8 cellular contexts compared by ENCODE assay signal in genomic region chr5:110738503-110738811, GRCh38. TPM values are rescaled to one million over a fixed set of nuclear protein-coding genes. Genes with fewer than 3 reads are reported as not detected.
DNase-seq lines count a peak whose midpoint lies in the region; ATAC-seq and TF ChIP-seq lines count a peak whose summit lies in the region.

No MANE protein-coding gene starts in this region.

- H3K36me3 ChIP-seq in OCI-LY1 (ENCODE audit: insufficient read depth, low read length) (peaks cover 18% of the 10 kb centered on the region; the same call in 1 of the 2 replicates), endocrine pancreas (ENCODE audit: control insufficient read depth, insufficient read depth, low read length) (no peaks in the 10 kb centered on the region)

- no peaks in the 10 kb centered on the region for H3K27me3 ChIP-seq in OCI-LY1 (ENCODE audit: insufficient read depth, low read length)
- H3K27me3 ChIP-seq in endocrine pancreas (ENCODE audit: control insufficient read depth, insufficient read depth, low read length), result no peaks in the 10 kb centered on the region

- no peaks in the 10 kb centered on the region for H4K20me1 ChIP-seq in OCI-LY1 (ENCODE audit: insufficient read depth, low read length)

- intact Hi-C loops in natural killer cell (cut with micrococcal nuclease), result loop anchor here (1.0 to 2.0 kb wide), 4 partner anchors 12 to 1330 kb away; partner anchors contain the start of genes MAN2A1, PJA2, TMEM232 and WDR36

- peak overlapping the region; percentile 88 for H3K27ac Mint-ChIP-seq in T-helper 1 cell treated with Interleukin-12 subunit alpha and Interleukin-12 subunit beta and Interleukin-4 antibody, amounts not matched to agents 30 μg/mL and 1 μg/mL, for 36 hours
- H3K27ac Mint-ChIP-seq in natural killer cell, result peak overlapping the region; percentile 96 to 97

- peaks cover 17% of the 10 kb centered on the region for H3K27me3 Mint-ChIP-seq in T-helper 1 cell treated with Interleukin-12 subunit alpha and Interleukin-12 subunit beta and Interleukin-4 antibody, amounts not matched to agents 30 μg/mL and 1 μg/mL, for 36 hours (ENCODE audit: low read depth)
- H3K27me3 Mint-ChIP-seq in natural killer cell (ENCODE audit: low read depth in 2 of 2), result peaks cover 8 to 15% of the 10 kb centered on the region in 2 donors

- H3K36me3 Mint-ChIP-seq in T-helper 1 cell treated with Interleukin-12 subunit alpha and Interleukin-12 subunit beta and Interleukin-4 antibody, amounts not matched to agents 30 μg/mL and 1 μg/mL, for 36 hours (ENCODE audit: low read depth), result peaks cover 3% of the 10 kb centered on the region
- no peaks in the 10 kb centered on the region for H3K36me3 Mint-ChIP-seq in natural killer cell

- peak overlapping the region; percentile 84 for H3K4me3 ChIP-seq in HFF-Myc (replicated peaks; ENCODE audit: low read depth, low read length)
- H3K4me3 ChIP-seq in OCI-LY1 (ENCODE audit: low read depth, low read length, poor library complexity, severe bottlenecking), result peak overlapping the region; percentile 85
- H3K4me3 ChIP-seq in endocrine pancreas (ENCODE audit: control insufficient read depth, insufficient read depth, low read length), result peak overlapping the region; percentile 95

- peaks cover 33% of the 10 kb centered on the region for H3K79me2 ChIP-seq in OCI-LY1 (ENCODE audit: insufficient read depth, low read length)

- H3K9me3 ChIP-seq in OCI-LY1 (ENCODE audit: low read length) (no peaks in the 10 kb centered on the region), endocrine pancreas (ENCODE audit: control insufficient read depth, low read length) (no peaks in the 10 kb centered on the region)

- DNase-seq in T-helper 1 cell (no peak), HFF-Myc (ENCODE audit: extremely low read depth, low read depth) (no peak), natural killer cell (no peak), NCI-H1105 treated with DMSO at 0.1 percent for 48 hours (lab: John Stamatoyannopoulos, UW) (no peak), SW480 (ENCODE audit: low spot score) (no peak)

- ATAC-seq in natural killer cell, result peak; percentile 79 to 89 (median 82)

- TF ChIP-seq CTCF in HFF-Myc (IDR thresholded peaks at IDR 0.05; ENCODE audit: low read depth, low read length, missing control alignments) (no peak), OCI-LY1 (IDR thresholded peaks at IDR 0.05; ENCODE audit: low read length) (no peak), natural killer cell (IDR thresholded peaks at IDR 0.05) (no peak)

- peak overlapping the region; percentile 66 for H3K4me2 ChIP-seq in OCI-LY1 (ENCODE audit: low read length)

- H3K4me1 Mint-ChIP-seq in T-helper 1 cell treated with Interleukin-12 subunit alpha and Interleukin-12 subunit beta and Interleukin-4 antibody, amounts not matched to agents 30 μg/mL and 1 μg/mL, for 36 hours (ENCODE audit: low read depth), result peaks cover 23% of the 10 kb centered on the region
- H3K4me1 Mint-ChIP-seq in natural killer cell, result peaks cover 27 to 36% of the 10 kb centered on the region in 2 donors

- H3K4me1 ChIP-seq in OCI-LY1 (ENCODE audit: insufficient read depth, low read length, severe bottlenecking) (peaks cover 52% of the 10 kb centered on the region), endocrine pancreas (ENCODE audit: control insufficient read depth, insufficient read depth, low read length) (peaks cover 13% of the 10 kb centered on the region)

- H3K9me3 Mint-ChIP-seq in T-helper 1 cell treated with Interleukin-12 subunit alpha and Interleukin-12 subunit beta and Interleukin-4 antibody, amounts not matched to agents 30 μg/mL and 1 μg/mL, for 36 hours, result no peaks in the 10 kb centered on the region
- no peaks in the 10 kb centered on the region for H3K9me3 Mint-ChIP-seq in natural killer cell

- H2AFZ ChIP-seq in OCI-LY1 (ENCODE audit: low read length), result peak overlapping the region; percentile 14

- H3K27ac ChIP-seq in OCI-LY1 (ENCODE audit: low read depth, low read length, poor library complexity, severe bottlenecking), result peak overlapping the region; percentile 25

- peak overlapping the region; percentile 83 for H3K9ac ChIP-seq in OCI-LY1 (ENCODE audit: low read length)
- peak overlapping the region; percentile 82 for H3K9ac ChIP-seq in endocrine pancreas (ENCODE audit: control insufficient read depth, insufficient read depth, low read length)

- H3K4me3 Mint-ChIP-seq in T-helper 1 cell treated with Interleukin-12 subunit alpha and Interleukin-12 subunit beta and Interleukin-4 antibody, amounts not matched to agents 30 μg/mL and 1 μg/mL, for 36 hours, result peak overlapping the region; percentile 96
- H3K4me3 Mint-ChIP-seq in natural killer cell, result peak overlapping the region; percentile 97

- no peaks in the 10 kb centered on the region for H3F3A ChIP-seq in OCI-LY1 (ENCODE audit: insufficient read depth, low read length)

- no peaks in the 10 kb centered on the region for H3K9me2 ChIP-seq in OCI-LY1 (ENCODE audit: low read depth, low read length)

RNA-seq across cellular contexts. Expression of gene SLC25A46, which starts 0.3 kb away (rescaled TPM):
- 10 to 100 TPM; 25.5 to 35.4 (median 34.5) TPM for total RNA-seq in natural killer cell

RNA-seq across cellular contexts. Expression of gene TMEM232, which starts 12.0 kb away (rescaled TPM):
- 1 to 10 TPM in 1 of 3 donors, under 1 TPM in 2; 0.45 to 3.0 (median 0.66) TPM for total RNA-seq in natural killer cell
